In the genomic region with DNA sequence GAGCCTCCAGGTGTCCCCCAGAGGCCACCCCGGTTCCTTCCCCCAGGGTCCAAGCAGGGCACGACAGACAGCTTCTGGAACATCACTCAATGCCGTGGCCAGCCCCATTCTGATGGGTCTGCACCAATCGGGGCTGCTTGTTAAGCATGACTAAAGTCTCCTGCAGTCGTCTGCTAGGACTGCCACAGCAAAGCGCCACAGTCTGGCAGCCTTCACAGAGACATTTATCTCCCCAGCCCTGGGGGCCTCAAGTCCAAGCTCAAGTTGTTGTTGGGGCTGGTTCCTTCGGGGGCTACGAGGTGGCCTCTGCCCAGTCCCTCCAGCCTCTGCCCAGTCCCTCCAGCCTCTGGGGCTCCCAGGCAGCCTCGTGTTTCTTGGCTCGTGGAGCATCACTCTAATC, we compare ENCODE assay signal across 23 cellular contexts. TPM values are rescaled to one million over a fixed set of nuclear protein-coding genes. Genes with fewer than 3 reads are reported as not detected.
DNase-seq lines count a peak whose midpoint lies in the region; ATAC-seq and TF ChIP-seq lines count a peak whose summit lies in the region.
"Had no signal": no experiment of that assay in that cellular context is flagged by ENCODE, and none has a peak within 500 bp of the region (broad histone marks: within the 10 kb centered on the region; RNA-seq: fewer than 3 reads in every experiment).

No MANE protein-coding gene starts in this region.

- ATAC-seq in left cardiac atrium (no peak), left ventricle myocardium superior (no peak), upper lobe of right lung (no peak)
- no peak for ATAC-seq in activated CD4-positive, CD25-positive, alpha-beta regulatory T cell treated with anti-CD3 and anti-CD28 coated beads, Interleukin-2, amount 50 U/mL, for 24 hours
- ATAC-seq: A549; CD8-positive, alpha-beta T cell; GM12878 had no signal

- no peaks in the 10 kb centered on the region for H3K9me3 ChIP-seq in upper lobe of right lung
- H3K9me3 ChIP-seq: A549; BE2C; BLaER1 treated with 17β-estradiol and CSF1 and Interleukin-3, amounts not matched to agents 10 nM and 100 nM; Caco-2 had no signal

- peak; percentile 6 for DNase-seq in left cardiac atrium
- DNase-seq in left ventricle myocardium superior, result no peak
- peak; percentile 28 for DNase-seq in posterior vena cava (ENCODE audit: low spot score)
- DNase-seq in upper lobe of right lung, result peak; percentile 48
- no peak for DNase-seq in D341Med (ENCODE audit: low spot score)
- DNase-seq: BE2C; Calu3; CD4-positive, alpha-beta T cell; CD8-positive, alpha-beta T cell; DMS 273 treated with DMSO at 0.1 percent for 48 hours; DMS153; DMS53; DMS79; DND-41; EL; GDM1 had no signal

- intact Hi-C loops in left cardiac atrium (cut with DNase I), result loop anchor here in 1 of 2 donors (10.0 kb wide), 1 partner anchor 52 kb away; no protein-coding TSS in a partner anchor
- intact Hi-C loops in left ventricle myocardium superior (cut with micrococcal nuclease), result no loop called here
- intact Hi-C loops in posterior vena cava (cut with DNase I), result no loop called here
- intact Hi-C loops in upper lobe of right lung (cut with DNase I), result no loop called here

- H3K4me1 ChIP-seq in upper lobe of right lung, result peaks cover 5% of the 10 kb centered on the region
- H3K4me1 ChIP-seq: A549, BE2C, Caco-2 had no signal

- no peak overlapping the region for H3K4me3 ChIP-seq in upper lobe of right lung
- H3K4me3 ChIP-seq: A549; BLaER1 treated with 17β-estradiol and CSF1 and Interleukin-3, amounts not matched to agents 10 nM and 100 nM; GM12878 had no signal

- no peak overlapping the region for H3K27ac ChIP-seq in upper lobe of right lung
- H3K27ac ChIP-seq: 22Rv1; A549; BLaER1 treated with 17β-estradiol and CSF1 and Interleukin-3, amounts not matched to agents 10 nM and 100 nM; C4-2B had no signal

- H3K36me3 ChIP-seq in upper lobe of right lung, result no peaks in the 10 kb centered on the region
- H3K36me3 ChIP-seq: BE2C; BLaER1 treated with 17β-estradiol and CSF1 and Interleukin-3, amounts not matched to agents 10 nM and 100 nM had no signal

- no peak for TF ChIP-seq CTCF in upper lobe of right lung (IDR thresholded peaks at IDR 0.05)

- H3K27me3 ChIP-seq in upper lobe of right lung, result no peaks in the 10 kb centered on the region
- H3K27me3 ChIP-seq: BE2C; BLaER1 treated with 17β-estradiol and CSF1 and Interleukin-3, amounts not matched to agents 10 nM and 100 nM had no signal

RNA-seq across cellular contexts. Expression of gene CD81, which starts 14.0 kb away (rescaled TPM):
- total RNA-seq in left cardiac atrium (100 to 1,000 TPM; 699 to 773 TPM), left ventricle myocardium superior (653 TPM), posterior vena cava (100 to 1,000 TPM; 616 to 784 TPM), upper lobe of right lung (801 TPM)

RNA-seq across cellular contexts. Expression of gene TSSC4, which starts 37.4 kb away (rescaled TPM):
- total RNA-seq in left cardiac atrium (10 to 100 TPM; 34.9 to 45.7 TPM), left ventricle myocardium superior (34.8 TPM), posterior vena cava (10 to 100 TPM; 47.4 to 49.6 TPM), upper lobe of right lung (40.6 TPM)

Comparison
In these comparisons a context has a peak if more than half of its experiments do, and no peak if none do; other contexts are left out.
1. DNase-seq: peak in left cardiac atrium (single experiment), posterior vena cava (single experiment) and upper lobe of right lung (single experiment); none in left ventricle myocardium superior (single experiment) and D341Med (single experiment).